Comparison of ENCODE assay signal across 19 cellular contexts in genomic region chr13:106710267-106710666, GRCh38.
DNase-seq lines count a peak whose midpoint lies in the region; ATAC-seq and TF ChIP-seq lines count a peak whose summit lies in the region.
"Had no signal": no experiment of that assay in that cellular context is flagged by ENCODE, and none has a peak within 500 bp of the region (broad histone marks: within the 10 kb centered on the region; RNA-seq: fewer than 3 reads in every experiment).

No MANE protein-coding gene starts in this region.

- no peak overlapping the region for H2AFZ ChIP-seq in ACC112 (ENCODE audit: low read length, unreplicated experiment)

- no peak for TF ChIP-seq CTCF in chondrocyte (IDR thresholded peaks at IDR 0.05)

- H3K9me3 Mint-ChIP-seq in chondrocyte (ENCODE audit: low read depth) = no peaks in the 10 kb centered on the region
- H3K9me3 Mint-ChIP-seq: activated naive CD8-positive, alpha-beta T cell treated with anti-CD3 and anti-CD28 coated beads for 36 hours had no signal

- H3K27ac Mint-ChIP-seq in chondrocyte (ENCODE audit: unreplicated experiment) = no peak overlapping the region
- H3K27ac Mint-ChIP-seq: activated naive CD8-positive, alpha-beta T cell treated with anti-CD3 and anti-CD28 coated beads for 36 hours; CD4-positive, alpha-beta memory T cell had no signal

- no peaks in the 10 kb centered on the region for H3K36me3 Mint-ChIP-seq in chondrocyte (ENCODE audit: low read depth)
- H3K36me3 Mint-ChIP-seq: activated naive CD8-positive, alpha-beta T cell treated with anti-CD3 and anti-CD28 coated beads for 36 hours; CD4-positive, alpha-beta memory T cell had no signal

- no peaks in the 10 kb centered on the region for H3K27me3 ChIP-seq in ACC112 (ENCODE audit: insufficient read depth, low read length)

- H3K4me3 ChIP-seq in ACC112 (ENCODE audit: low read depth, low read length) = peak overlapping the region; percentile 33; the same call in 1 of the 2 replicates
- H3K4me3 ChIP-seq in skeletal muscle cell (ENCODE audit: low read depth, low read length) = no peak overlapping the region
- H3K4me3 ChIP-seq: GM12878 had no signal

- H3K36me3 ChIP-seq in ACC112 (ENCODE audit: insufficient read depth, low read length) = no peaks in the 10 kb centered on the region

- H3K27ac ChIP-seq in ACC112 (ENCODE audit: low read depth, low read length) = no peak overlapping the region

- no peaks in the 10 kb centered on the region for H3K4me1 Mint-ChIP-seq in chondrocyte (ENCODE audit: low read depth)
- H3K4me1 Mint-ChIP-seq: activated naive CD8-positive, alpha-beta T cell treated with anti-CD3 and anti-CD28 coated beads for 36 hours; CD4-positive, alpha-beta memory T cell had no signal

- DNase-seq in dedifferentiated amniotic fluid mesenchymal stem cell (ENCODE audit: extremely low spot score) = peak; percentile 18
- DNase-seq in inferior parietal cortex (ENCODE audit: extremely low spot score) = peak; percentile 24
- DNase-seq in skeletal muscle cell (ENCODE audit: low read depth) = peak; percentile 7
- no peak for DNase-seq in chondrocyte (ENCODE audit: low spot score)
- no peak for DNase-seq in AG08396 (ENCODE audit: low spot score)
- no peak for DNase-seq in activated naive CD4-positive, alpha-beta T cell treated with anti-CD3 and anti-CD28 coated beads, Interleukin-2, amount 50 U/mL, for 16 hours
- DNase-seq: activated CD4-positive, alpha-beta T cell treated with anti-CD3 and anti-CD28 coated beads for 48 hours; activated naive CD8-positive, alpha-beta T cell treated with anti-CD3 and anti-CD28 coated beads for 36 hours; activated T-cell treated with anti-CD3 and anti-CD28 coated beads for 4 hours; CD4-positive, alpha-beta memory T cell; erythroblast; mesendoderm; MV-4-11; NCI-H2081 treated with DMSO at 0.1 percent for 48 hours; SIG-M5; stimulated activated naive CD8-positive, alpha-beta T cell treated with anti-CD3 and anti-CD28 coated beads, Interleukin-15, Interleukin-2, amounts not matched to agents 100 U/mL and 50 U/mL, for 24 hours had no signal

- no peak for ATAC-seq in GM19463 (IDR thresholded peaks at IDR 0.05; ENCODE audit: unreplicated experiment)
- ATAC-seq: GM12878; stimulated activated naive CD8-positive, alpha-beta T cell treated with anti-CD3 and anti-CD28 coated beads, Interleukin-15, Interleukin-2, amounts not matched to agents 100 U/mL and 50 U/mL, for 24 hours had no signal

- no peaks in the 10 kb centered on the region for H3K4me1 ChIP-seq in ACC112 (ENCODE audit: control insufficient read depth, insufficient read depth, low read length, unreplicated experiment)

- no peak overlapping the region for H3K4me3 Mint-ChIP-seq in chondrocyte (ENCODE audit: unreplicated experiment)
- H3K4me3 Mint-ChIP-seq: activated naive CD8-positive, alpha-beta T cell treated with anti-CD3 and anti-CD28 coated beads for 36 hours; CD4-positive, alpha-beta memory T cell had no signal

- H3K79me2 ChIP-seq in ACC112 (ENCODE audit: control insufficient read depth, insufficient read depth, low read length, unreplicated experiment) = no peaks in the 10 kb centered on the region

- peaks cover 6% of the 10 kb centered on the region for H3K27me3 Mint-ChIP-seq in chondrocyte (ENCODE audit: low read depth)
- H3K27me3 Mint-ChIP-seq: activated naive CD8-positive, alpha-beta T cell treated with anti-CD3 and anti-CD28 coated beads for 36 hours had no signal

Comparison
In these comparisons a context has a peak if more than half of its experiments do, and no peak if none do; other contexts are left out.
1. DNase-seq: peak in dedifferentiated amniotic fluid mesenchymal stem cell (single experiment), inferior parietal cortex (single experiment) and skeletal muscle cell (single experiment); none in chondrocyte (single experiment), AG08396 (single experiment) and activated naive CD4-positive, alpha-beta T cell treated with anti-CD3 and anti-CD28 coated beads, Interleukin-2, amount 50 U/mL, for 16 hours (single experiment).